11 cellular contexts compared by ENCODE assay signal in the genomic region with DNA sequence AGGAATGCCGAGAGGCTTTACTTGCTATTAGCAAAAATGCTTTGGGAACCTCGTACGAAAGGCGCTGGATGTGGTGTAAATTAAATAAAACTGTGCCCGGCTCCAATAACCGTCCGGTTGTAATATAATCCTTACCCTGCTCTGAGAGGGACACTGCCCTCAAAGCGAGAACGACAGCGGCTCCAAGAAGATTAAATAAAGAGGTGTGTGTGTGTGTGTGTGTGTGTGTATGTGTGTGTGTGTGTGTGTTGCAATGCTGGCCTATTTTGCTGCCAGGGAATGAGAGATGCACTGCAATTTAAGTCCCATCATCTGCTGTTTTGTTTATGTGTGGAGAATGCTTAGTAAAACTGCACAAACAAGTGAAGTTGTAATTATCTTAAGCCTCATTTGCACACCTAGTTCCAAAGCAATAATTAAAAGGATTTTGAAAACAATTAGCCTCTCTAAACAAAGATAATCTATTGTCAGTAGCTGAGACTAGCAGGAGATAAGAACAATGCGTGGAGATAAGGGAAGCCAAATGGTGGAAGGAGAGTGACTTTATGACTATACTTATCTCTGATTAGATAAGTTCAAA. TPM values are rescaled to one million over a fixed set of nuclear protein-coding genes. Genes with fewer than 3 reads are reported as not detected.
DNase-seq lines count a peak whose midpoint lies in the region; ATAC-seq, FAIRE-seq and TF ChIP-seq lines count a peak whose summit lies in the region.
"Had no signal": no experiment of that assay in that cellular context is flagged by ENCODE, and none has a peak within 500 bp of the region (broad histone marks: within the 10 kb centered on the region; RNA-seq: fewer than 3 reads in every experiment).

No MANE protein-coding gene starts in this region.

- FAIRE-seq in H1 (lab: Jason Lieb, UNC) = no peak
- FAIRE-seq: TTC549 had no signal

- no peaks in the 10 kb centered on the region for H3K79me1 ChIP-seq in H1 (ENCODE audit: low read depth, low read length)

- 4% methylated on average over 11 of the region's 11 CpGs; no CpG with 5 or more reads in 1 of the 2 experiments for WGBS in H1 (ENCODE audit: extremely low coverage in 1 of 2, insufficient coverage in 1 of 2, insufficient read length in 1 of 2, insufficient replicate concordance in 2 of 2, low coverage in 1 of 2, low lambda C conversion rate in 2 of 2, missing lambda C conversion rate in 1 of 2), 2 experiments

- H3K23ac ChIP-seq in H1 (ENCODE audit: insufficient read length) = no peak overlapping the region

- no peak overlapping the region; the same call in 1 of the 2 replicates for H2BK12ac ChIP-seq in H1 (ENCODE audit: low read depth, low read length)

- H3K27ac ChIP-seq in H1 (ENCODE audit: low read depth, low read length) (no peak overlapping the region), gastrocnemius medialis (peak overlapping the region; percentile 93 to 98 (median 95))

- H2BK120ac ChIP-seq in H1 (replicated peaks; ENCODE audit: low read depth, low read length) = no peak overlapping the region

- H4K91ac ChIP-seq in H1 (replicated peaks; ENCODE audit: insufficient read length, low read length) = no peak overlapping the region

- H3K79me2 ChIP-seq in H1 (ENCODE audit: control insufficient read depth in 1 of 2, insufficient read depth in 2 of 2, low read length in 2 of 2) = no peaks in the 10 kb centered on the region

- TF ChIP-seq EP300 in H1 (IDR thresholded peaks at IDR 0.05; ENCODE audit: borderline replicate concordance in 1 of 2, low read depth in 2 of 2, low read length in 2 of 2) = no peak

- peak overlapping the region; percentile 33; the same call in 1 of the 2 replicates for H2BK15ac ChIP-seq in H1 (ENCODE audit: low read length)

- no peak overlapping the region for H3K14ac ChIP-seq in H1 (ENCODE audit: insufficient read length)

- H3K27ac Mint-ChIP-seq in T-cell = no peak overlapping the region
- H3K27ac Mint-ChIP-seq in activated T-helper 2 cell treated with anti-CD3 and anti-CD28 coated beads, Interferon-gamma antibody, Interleukin-2, Interleukin-4, amounts not matched to agents 10 μg/mL and 5 μg/mL and 100 μg/mL, durations not matched to agents 14 hours and 24 hours and 36 hours = no peak overlapping the region
- H3K27ac Mint-ChIP-seq: stimulated activated naive CD8-positive, alpha-beta T cell treated with anti-CD3 and anti-CD28 coated beads, Interleukin-15, amount 100 ng/mL, for 72 hours had no signal

- H3K9ac ChIP-seq in H1 (replicated peaks in 1 of 4; ENCODE audit: extremely low read depth in 1 of 4, low read depth in 3 of 4, low read length in 3 of 4) = no peak overlapping the region

- H3K27me3 Mint-ChIP-seq in T-cell = peaks cover 71 to 86% of the 10 kb centered on the region in 2 donors
- H3K27me3 Mint-ChIP-seq in activated T-helper 2 cell treated with anti-CD3 and anti-CD28 coated beads, Interferon-gamma antibody, Interleukin-2, Interleukin-4, amounts not matched to agents 10 μg/mL and 5 μg/mL and 100 μg/mL, durations not matched to agents 14 hours and 24 hours and 36 hours (ENCODE audit: low read depth) = peaks cover 86% of the 10 kb centered on the region

- H2BK5ac ChIP-seq in H1 (ENCODE audit: low read depth, low read length) = no peak overlapping the region

- H2AFZ ChIP-seq in H1 (ENCODE audit: low read length) = no peak overlapping the region

- H3K36me3 Mint-ChIP-seq in T-cell = no peaks in the 10 kb centered on the region
- peaks cover 3% of the 10 kb centered on the region for H3K36me3 Mint-ChIP-seq in activated T-helper 2 cell treated with anti-CD3 and anti-CD28 coated beads, Interferon-gamma antibody, Interleukin-2, Interleukin-4, amounts not matched to agents 10 μg/mL and 5 μg/mL and 100 μg/mL, durations not matched to agents 14 hours and 24 hours and 36 hours (ENCODE audit: low read depth)

- H3K27me3 ChIP-seq in H1 (replicated peaks in 1 of 4; ENCODE audit: control insufficient read depth in 3 of 4, extremely low read depth in 1 of 4, insufficient read depth in 3 of 4, low read length in 3 of 4) (peaks cover 87 to 98% (median 95%) of the 10 kb centered on the region in 4 experiments), gastrocnemius medialis (no peaks in the 10 kb centered on the region)

- H3K56ac ChIP-seq in H1 (replicated peaks; ENCODE audit: insufficient read length, low read depth, low read length) = no peak overlapping the region

- no peaks in the 10 kb centered on the region for H3K9me3 Mint-ChIP-seq in T-cell
- no peaks in the 10 kb centered on the region for H3K9me3 Mint-ChIP-seq in activated T-helper 2 cell treated with anti-CD3 and anti-CD28 coated beads, Interferon-gamma antibody, Interleukin-2, Interleukin-4, amounts not matched to agents 10 μg/mL and 5 μg/mL and 100 μg/mL, durations not matched to agents 14 hours and 24 hours and 36 hours
- H3K9me3 Mint-ChIP-seq: stimulated activated naive CD8-positive, alpha-beta T cell treated with anti-CD3 and anti-CD28 coated beads, Interleukin-15, amount 100 ng/mL, for 72 hours had no signal

- H3K4me3 ChIP-seq in H1 (ENCODE audit: extremely low read depth in 1 of 4, insufficient read depth in 2 of 4, low read depth in 3 of 4, low read length in 4 of 4) = peak overlapping the region in 3 of 4 experiments; percentile 30 to 63 (median 42); a peak in 3 of 8 replicates
- H3K4me3 ChIP-seq in gastrocnemius medialis = peak overlapping the region; percentile 86 to 90 (median 88)

- intact Hi-C loops in gastrocnemius medialis (cut with DNase I; ENCODE audit: low total_unique reads) = loop anchor here (1.0 to 5.0 kb wide), 4 partner anchors 480 to 558 kb away; a partner anchor contains a TSS
- intact Hi-C loops in activated T-helper 2 cell treated with anti-CD3 and anti-CD28 coated beads, Interferon-gamma antibody, Interleukin-2, Interleukin-4, amounts not matched to agents 10 μg/mL and 5 μg/mL and 100 μg/mL, durations not matched to agents 14 hours and 24 hours and 36 hours (cut with micrococcal nuclease) = no loop called here

- no peak overlapping the region for H3K18ac ChIP-seq in H1 (ENCODE audit: extremely low read depth, low read length)

- H4K8ac ChIP-seq in H1 (ENCODE audit: extremely low read depth, insufficient read depth, low read length) = no peak overlapping the region

- POLR2A ChIA-PET in H1 (lab: Charles Lee; ENCODE audit: partially characterized antibody) (interaction anchor here (1.8 to 2.1 kb wide), 2 partner anchors 9 to 13 kb away, joined by 8 to 10 read pairs; no protein-coding TSS in a partner anchor), T-cell (lab: Charles Lee) (no interaction called here)

- H3K4me2 ChIP-seq in H1 (ENCODE audit: insufficient read depth in 1 of 2, low read depth in 2 of 2, low read length in 2 of 2) = peak overlapping the region; percentile 82 to 83

- H4K5ac ChIP-seq in H1 (ENCODE audit: insufficient read length, low read depth, low read length) = no peak overlapping the region

- peaks cover 66 to 76% (median 74%) of the 10 kb centered on the region in 3 donors for H3K4me1 Mint-ChIP-seq in T-cell
- peaks cover 46% of the 10 kb centered on the region for H3K4me1 Mint-ChIP-seq in activated T-helper 2 cell treated with anti-CD3 and anti-CD28 coated beads, Interferon-gamma antibody, Interleukin-2, Interleukin-4, amounts not matched to agents 10 μg/mL and 5 μg/mL and 100 μg/mL, durations not matched to agents 14 hours and 24 hours and 36 hours (ENCODE audit: low read depth)

- no peak overlapping the region for H3K4ac ChIP-seq in H1 (replicated peaks; ENCODE audit: insufficient read length, low read depth, low read length)

- DNase-seq in NCI-H187 treated with DMSO at 0.1 percent for 48 hours (lab: John Stamatoyannopoulos, UW) (peak; percentile 70), NCI-H187 (lab: John Stamatoyannopoulos, UW) (no peak), NCI-H524 treated with DMSO at 0.1 percent for 48 hours (lab: John Stamatoyannopoulos, UW) (peak; percentile 61), H1 (ENCODE audit: low read depth in 1 of 2, low spot score in 2 of 2) (no peak), gastrocnemius medialis (peak; percentile 65 to 80), T-cell (no peak)
- no peak for DNase-seq in activated naive CD4-positive, alpha-beta T cell treated with Interleukin-2 at 50 U/mL for 16 hours
- no peak for DNase-seq in activated T-helper 2 cell treated with anti-CD3 and anti-CD28 coated beads, Interferon-gamma antibody, Interleukin-2, Interleukin-4, amounts not matched to agents 10 μg/mL and 5 μg/mL and 100 μg/mL, durations not matched to agents 14 hours and 24 hours and 36 hours (ENCODE audit: low spot score)
- DNase-seq: right cardiac atrium; stimulated activated naive CD8-positive, alpha-beta T cell treated with anti-CD3 and anti-CD28 coated beads, Interleukin-15, amount 100 ng/mL, for 72 hours had no signal

- in situ Hi-C loops in gastrocnemius medialis (cut with MboI; ENCODE audit: low sequenced_read_pairs in 4 of 4) = loop anchor here in 1 of 4 donors (10.0 kb wide), 1 partner anchor 74 kb away; a partner anchor contains a TSS

- TF ChIP-seq POLR2A in H1 (IDR thresholded peaks at IDR 0.05; ENCODE audit: control extremely low read depth in 1 of 2, low read depth in 2 of 2, low read length in 2 of 2) (no peak), gastrocnemius medialis (IDR thresholded peaks at IDR 0.05) (peak; percentile 57 to 78)

- H3K4me1 ChIP-seq in H1 (replicated peaks in 1 of 4; ENCODE audit: control insufficient read depth in 3 of 4, insufficient read depth in 4 of 4, low read length in 3 of 4) (peaks cover 10 to 44% (median 28%) of the 10 kb centered on the region in 4 experiments), gastrocnemius medialis (peaks cover 25 to 31% of the 10 kb centered on the region in 2 donors)

- H3K36me3 ChIP-seq in H1 (ENCODE audit: control insufficient read depth in 2 of 4, insufficient read depth in 4 of 4, low read length in 3 of 4) (peaks cover 0 to 2% (median 0%) of the 10 kb centered on the region in 4 experiments; a peak in 1 of 8 replicates), gastrocnemius medialis (no peaks in the 10 kb centered on the region)

- H2AK5ac ChIP-seq in H1 (ENCODE audit: low read depth, low read length) = no peak overlapping the region

- peaks cover 4 to 24% of the 10 kb centered on the region in 2 experiments for H4K20me1 ChIP-seq in H1 (replicated peaks in 1 of 2; ENCODE audit: control insufficient read depth in 1 of 2, insufficient read depth in 2 of 2, low read length in 2 of 2)

- H3K23me2 ChIP-seq in H1 (ENCODE audit: low read depth, low read length) = peaks cover 14% of the 10 kb centered on the region

- ATAC-seq in gastrocnemius medialis (peak; percentile 25), T-cell (replicated peaks in 1 of 4) (no peak)
- ATAC-seq: right cardiac atrium; stimulated activated naive CD8-positive, alpha-beta T cell treated with anti-CD3 and anti-CD28 coated beads, Interleukin-15, amount 100 ng/mL, for 72 hours had no signal

- no peak for TF ChIP-seq CTCF in H1 (IDR thresholded peaks at IDR 0.05; ENCODE audit: control extremely low read depth in 1 of 3, insufficient read depth in 1 of 3, low read depth in 1 of 3, low read length in 3 of 3)
- no peak for TF ChIP-seq CTCF in gastrocnemius medialis (IDR thresholded peaks at IDR 0.05 in 4 of 5, conservative IDR thresholded peaks at IDR 0.05 in 1 of 5)

- CTCF ChIA-PET in H1 (lab: Charles Lee; ENCODE audit: partially characterized antibody) = interaction anchor here (0.7 to 3.6 kb wide), 4 partner anchors 11 to 476 kb away, joined by 3 to 10 read pairs (median 6); no protein-coding TSS in a partner anchor
- CTCF ChIA-PET in T-cell (lab: Charles Lee) = interaction anchor here in 1 of 2 donors (0.6 kb wide), 1 partner anchor 1860 kb away, joined by 11 read pairs; no protein-coding TSS in a partner anchor

- TF ChIP-seq RAD21 in H1 (IDR thresholded peaks at IDR 0.05 in 1 of 2, conservative IDR thresholded peaks at IDR 0.05 in 1 of 2; ENCODE audit: low read depth in 2 of 2, low read length in 2 of 2) = no peak

- H3K9me3 ChIP-seq in H1 (ENCODE audit: insufficient read depth in 2 of 2, low read depth in 1 of 2, low read length in 1 of 2) (no peaks in the 10 kb centered on the region), gastrocnemius medialis (no peaks in the 10 kb centered on the region)

- no peak overlapping the region for H2BK20ac ChIP-seq in H1 (ENCODE audit: low read length)

- peak overlapping the region in 1 of 3 donors; percentile 67 for H3K4me3 Mint-ChIP-seq in T-cell
- no peak overlapping the region for H3K4me3 Mint-ChIP-seq in activated T-helper 2 cell treated with anti-CD3 and anti-CD28 coated beads, Interferon-gamma antibody, Interleukin-2, Interleukin-4, amounts not matched to agents 10 μg/mL and 5 μg/mL and 100 μg/mL, durations not matched to agents 14 hours and 24 hours and 36 hours (ENCODE audit: low read depth)

RNA-seq across cellular contexts. Expression of a gene that starts 1.2 kb away (rescaled TPM):
- total RNA-seq in H1 (2021; fragmentation: NEBNext Ultra II Directional; extraction: Animal tissue kit (Norgen Biotek cat#: 25700)) = 0.46 and 0.69 TPM in 2 replicates
- 0.03 and 0.11 TPM in 2 replicates for polyA plus RNA-seq in H1 (2011; rRNA removed)
- polyA plus RNA-seq in H1 (2011; cell fraction: cytosol; rRNA removed) = 0.09 TPM
- polyA plus RNA-seq in H1 (2011; cell fraction: nucleus; rRNA removed) = 0.09 TPM
- polyA plus RNA-seq in H1 (2012, experiment 1 of 2) = 0.04 to 0.16 TPM in 2 of 4 replicates, not detected in the others
- 0.07 TPM for polyA plus RNA-seq in H1 (2012, experiment 2 of 2)
- polyA plus RNA-seq in H1 (2013, experiment 1 of 2) = 0.45 TPM
- 0.48 TPM for polyA plus RNA-seq in H1 (2013, experiment 2 of 2)
- polyA minus RNA-seq in H1 (2011; rRNA and poly(A)+ RNA removed) = 0.17 and 0.19 TPM in 2 replicates
- not detected for polyA minus RNA-seq in H1 (2011; cell fraction: cytosol; rRNA and poly(A)+ RNA removed)
- 0.50 TPM for polyA minus RNA-seq in H1 (2011; cell fraction: nucleus; rRNA and poly(A)+ RNA removed)
- total RNA-seq in gastrocnemius medialis (10 to 100 TPM; 28.3 to 76.4 (median 56.3) TPM), T-cell (under 1 TPM in 1 of 5 donors, not detected in 4; 0.18 TPM)
- total RNA-seq in activated T-helper 2 cell treated with anti-CD3 and anti-CD28 coated beads, Interferon-gamma antibody, Interleukin-2, Interleukin-4, amounts not matched to agents 10 μg/mL and 5 μg/mL and 100 μg/mL, durations not matched to agents 14 hours and 24 hours and 36 hours = 0.30 and 0.48 TPM in 2 replicates
- total RNA-seq: right cardiac atrium had no signal

Comparison
In these comparisons a context has a peak if more than half of its experiments do, and no peak if none do; other contexts are left out.
1. DNase-seq: peak in NCI-H187 treated with DMSO at 0.1 percent for 48 hours (single experiment), NCI-H524 treated with DMSO at 0.1 percent for 48 hours (single experiment) and gastrocnemius medialis (2 of 2); none in NCI-H187 (0 of 2), H1 (0 of 2), activated naive CD4-positive, alpha-beta T cell treated with Interleukin-2 at 50 U/mL for 16 hours (single experiment), T-cell (0 of 34) and activated T-helper 2 cell treated with anti-CD3 and anti-CD28 coated beads, Interferon-gamma antibody, Interleukin-2, Interleukin-4, amounts not matched to agents 10 μg/mL and 5 μg/mL and 100 μg/mL, durations not matched to agents 14 hours and 24 hours and 36 hours (single experiment).
2. POLR2A ChIP-seq: peak in gastrocnemius medialis (2 of 2); none in H1 (0 of 2).
3. ATAC-seq: peak in gastrocnemius medialis (2 of 2); none in T-cell (0 of 4).
4. RNA of a gene that starts 1.2 kb away (total RNA-seq): 28.3 to 76.4 TPM in gastrocnemius medialis; 0.46 to 0.69 TPM in H1, 0.30 to 0.48 TPM in activated T-helper 2 cell treated with anti-CD3 and anti-CD28 coated beads, Interferon-gamma antibody, Interleukin-2, Interleukin-4, amounts not matched to agents 10 μg/mL and 5 μg/mL and 100 μg/mL, durations not matched to agents 14 hours and 24 hours and 36 hours and 0.18 TPM in T-cell; every median in the first group is over 10 times any median in the second.